In genomic region chr20:50095476-50096078, GRCh38 we compare ENCODE assay signal across 18 cellular contexts. TPM values are rescaled to one million over a fixed set of nuclear protein-coding genes. Genes with fewer than 3 reads are reported as not detected.
A peak's percentile ranks its signal among the peaks of the same experiment; 100 is the strongest.
DNase-seq lines count a peak whose midpoint lies in the region; ATAC-seq lines count a peak whose summit lies in the region.
"Had no signal": no experiment of that assay in that cellular context is flagged by ENCODE, and none has a peak within 500 bp of the region (broad histone marks: within the 10 kb centered on the region; RNA-seq: fewer than 3 reads in every experiment).

No MANE protein-coding gene starts in this region.

- H3K27ac Mint-ChIP-seq in activated T-cell treated with anti-CD3 and anti-CD28 coated beads, Interleukin-2, amount 50 U/mL, for 72 hours, result peak overlapping the region; percentile 47
- no peak overlapping the region for H3K27ac Mint-ChIP-seq in activated T-helper 17 cell treated with anti-CD3 and anti-CD28 coated beads, Interleukin-2, amount 50 U/mL, for 72 hours
- H3K27ac Mint-ChIP-seq in activated T-helper 1 cell treated with anti-CD3 and anti-CD28 coated beads, Interleukin-12 subunit alpha, Interleukin-12 subunit beta, Interleukin-2, Interleukin-4 antibody, amounts not matched to agents 30 ng/mL and 10 ng/mL and 1 ng/mL, durations not matched to agents 14 hours and 24 hours and 36 hours, result no peak overlapping the region
- H3K27ac Mint-ChIP-seq: activated naive CD8-positive, alpha-beta T cell treated with anti-CD3 and anti-CD28 coated beads, Interleukin-2, amount 50 U/mL, for 24 hours; B cell had no signal

- intact Hi-C loops in left ventricle myocardium superior (cut with micrococcal nuclease), result no loop called here
- intact Hi-C loops in activated T-helper 1 cell treated with anti-CD3 and anti-CD28 coated beads, Interleukin-12 subunit alpha, Interleukin-12 subunit beta, Interleukin-2, Interleukin-4 antibody, amounts not matched to agents 30 ng/mL and 10 ng/mL and 1 ng/mL, durations not matched to agents 14 hours and 24 hours and 36 hours (cut with micrococcal nuclease), result no loop called here

- peak; percentile 53 to 72 for ATAC-seq in activated T-cell treated with anti-CD3 and anti-CD28 coated beads, Interleukin-2, amount 50 U/mL, for 72 hours (replicated peaks in 1 of 2)
- no peak for ATAC-seq in activated T-cell treated with anti-CD3 and anti-CD28 coated beads, Interleukin-2, amount 50 U/mL, for 4 hours
- peak; percentile 14 for ATAC-seq in activated T-helper 17 cell treated with anti-CD3 and anti-CD28 coated beads, Interleukin-2, amount 50 U/mL, for 72 hours (replicated peaks)
- peak; percentile 44 for ATAC-seq in left ventricle myocardium superior
- ATAC-seq: activated naive CD8-positive, alpha-beta T cell treated with anti-CD3 and anti-CD28 coated beads, Interleukin-2, amount 50 U/mL, for 24 hours had no signal

- H3K4me3 Mint-ChIP-seq in activated T-cell treated with anti-CD3 and anti-CD28 coated beads, Interleukin-2, amount 50 U/mL, for 72 hours, result no peak overlapping the region
- H3K4me3 Mint-ChIP-seq in activated T-cell treated with anti-CD3 and anti-CD28 coated beads, Interleukin-2, amount 50 U/mL, for 4 hours, result no peak overlapping the region
- no peak overlapping the region for H3K4me3 Mint-ChIP-seq in activated T-helper 17 cell treated with anti-CD3 and anti-CD28 coated beads, Interleukin-2, amount 50 U/mL, for 72 hours
- H3K4me3 Mint-ChIP-seq in activated T-helper 1 cell treated with anti-CD3 and anti-CD28 coated beads, Interleukin-12 subunit alpha, Interleukin-12 subunit beta, Interleukin-2, Interleukin-4 antibody, amounts not matched to agents 30 ng/mL and 10 ng/mL and 1 ng/mL, durations not matched to agents 14 hours and 24 hours and 36 hours, result no peak overlapping the region
- H3K4me3 Mint-ChIP-seq: activated naive CD8-positive, alpha-beta T cell treated with anti-CD3 and anti-CD28 coated beads, Interleukin-2, amount 50 U/mL, for 24 hours; B cell had no signal

- DNase-seq in activated T-cell treated with anti-CD3 and anti-CD28 coated beads, Interleukin-2, amount 50 U/mL, for 72 hours, result no peak
- DNase-seq in activated T-cell treated with anti-CD3 and anti-CD28 coated beads, Interleukin-2, amount 50 U/mL, for 4 hours, result no peak
- peak; percentile 59 for DNase-seq in left ventricle myocardium superior
- DNase-seq in stimulated activated CD8-positive, alpha-beta memory T cell treated with anti-CD3 and anti-CD28 coated beads, Interleukin-4, amount 100 ng/mL, for 48 hours, result peak; percentile 20
- no peak for DNase-seq in activated T-helper 1 cell treated with anti-CD3 and anti-CD28 coated beads, Interleukin-12 subunit alpha, Interleukin-12 subunit beta, Interleukin-2, Interleukin-4 antibody, amounts not matched to agents 30 ng/mL and 10 ng/mL and 1 ng/mL, durations not matched to agents 14 hours and 24 hours and 36 hours (ENCODE audit: low spot score)
- DNase-seq in NCI-H2196 treated with DMSO at 0.1 percent for 48 hours (lab: John Stamatoyannopoulos, UW; ENCODE audit: unreplicated experiment), result no peak
- no peak for DNase-seq in stimulated activated CD4-positive, alpha-beta T cell treated with anti-CD3 and anti-CD28 coated beads, Interleukin-4, amount 100 ng/mL, for 1 hour
- DNase-seq: activated naive CD8-positive, alpha-beta T cell treated with anti-CD3 and anti-CD28 coated beads, Interleukin-2, amount 50 U/mL, for 24 hours; colonic mucosa; hippocampal formation; NCI-H1092; NCI-H2029; NCI-H226; NCI-H774; SHP77; spleen had no signal

- no peaks in the 10 kb centered on the region for H3K9me3 Mint-ChIP-seq in activated T-cell treated with anti-CD3 and anti-CD28 coated beads, Interleukin-2, amount 50 U/mL, for 72 hours
- H3K9me3 Mint-ChIP-seq in activated T-cell treated with anti-CD3 and anti-CD28 coated beads, Interleukin-2, amount 50 U/mL, for 4 hours, result no peaks in the 10 kb centered on the region
- H3K9me3 Mint-ChIP-seq in activated T-helper 17 cell treated with anti-CD3 and anti-CD28 coated beads, Interleukin-2, amount 50 U/mL, for 72 hours, result no peaks in the 10 kb centered on the region
- no peaks in the 10 kb centered on the region for H3K9me3 Mint-ChIP-seq in activated T-helper 1 cell treated with anti-CD3 and anti-CD28 coated beads, Interleukin-12 subunit alpha, Interleukin-12 subunit beta, Interleukin-2, Interleukin-4 antibody, amounts not matched to agents 30 ng/mL and 10 ng/mL and 1 ng/mL, durations not matched to agents 14 hours and 24 hours and 36 hours
- H3K9me3 Mint-ChIP-seq: activated naive CD8-positive, alpha-beta T cell treated with anti-CD3 and anti-CD28 coated beads, Interleukin-2, amount 50 U/mL, for 24 hours had no signal

- peaks cover 5 to 26% of the 10 kb centered on the region in 2 donors for H3K36me3 Mint-ChIP-seq in activated T-cell treated with anti-CD3 and anti-CD28 coated beads, Interleukin-2, amount 50 U/mL, for 72 hours (ENCODE audit: insufficient read depth in 2 of 2)
- peaks cover 22% of the 10 kb centered on the region for H3K36me3 Mint-ChIP-seq in activated T-cell treated with anti-CD3 and anti-CD28 coated beads, Interleukin-2, amount 50 U/mL, for 4 hours (ENCODE audit: insufficient read depth)
- peaks cover 77% of the 10 kb centered on the region for H3K36me3 Mint-ChIP-seq in activated T-helper 17 cell treated with anti-CD3 and anti-CD28 coated beads, Interleukin-2, amount 50 U/mL, for 72 hours (ENCODE audit: low read depth)
- peaks cover 38% of the 10 kb centered on the region for H3K36me3 Mint-ChIP-seq in activated T-helper 1 cell treated with anti-CD3 and anti-CD28 coated beads, Interleukin-12 subunit alpha, Interleukin-12 subunit beta, Interleukin-2, Interleukin-4 antibody, amounts not matched to agents 30 ng/mL and 10 ng/mL and 1 ng/mL, durations not matched to agents 14 hours and 24 hours and 36 hours (ENCODE audit: low read depth)

- H3K4me1 Mint-ChIP-seq in activated T-cell treated with anti-CD3 and anti-CD28 coated beads, Interleukin-2, amount 50 U/mL, for 72 hours (ENCODE audit: low read depth), result peaks cover 14% of the 10 kb centered on the region
- H3K4me1 Mint-ChIP-seq in activated T-cell treated with anti-CD3 and anti-CD28 coated beads, Interleukin-2, amount 50 U/mL, for 4 hours (ENCODE audit: low read depth), result peaks cover 25% of the 10 kb centered on the region
- peaks cover 16% of the 10 kb centered on the region for H3K4me1 Mint-ChIP-seq in activated T-helper 17 cell treated with anti-CD3 and anti-CD28 coated beads, Interleukin-2, amount 50 U/mL, for 72 hours
- peaks cover 20% of the 10 kb centered on the region for H3K4me1 Mint-ChIP-seq in activated T-helper 1 cell treated with anti-CD3 and anti-CD28 coated beads, Interleukin-12 subunit alpha, Interleukin-12 subunit beta, Interleukin-2, Interleukin-4 antibody, amounts not matched to agents 30 ng/mL and 10 ng/mL and 1 ng/mL, durations not matched to agents 14 hours and 24 hours and 36 hours (ENCODE audit: low read depth)

- H3K27me3 Mint-ChIP-seq in activated T-cell treated with anti-CD3 and anti-CD28 coated beads, Interleukin-2, amount 50 U/mL, for 72 hours (ENCODE audit: low read depth), result no peaks in the 10 kb centered on the region
- no peaks in the 10 kb centered on the region for H3K27me3 Mint-ChIP-seq in activated T-cell treated with anti-CD3 and anti-CD28 coated beads, Interleukin-2, amount 50 U/mL, for 4 hours (ENCODE audit: low read depth)
- no peaks in the 10 kb centered on the region for H3K27me3 Mint-ChIP-seq in activated T-helper 17 cell treated with anti-CD3 and anti-CD28 coated beads, Interleukin-2, amount 50 U/mL, for 72 hours
- H3K27me3 Mint-ChIP-seq in activated T-helper 1 cell treated with anti-CD3 and anti-CD28 coated beads, Interleukin-12 subunit alpha, Interleukin-12 subunit beta, Interleukin-2, Interleukin-4 antibody, amounts not matched to agents 30 ng/mL and 10 ng/mL and 1 ng/mL, durations not matched to agents 14 hours and 24 hours and 36 hours (ENCODE audit: insufficient read depth), result no peaks in the 10 kb centered on the region
- H3K27me3 Mint-ChIP-seq: activated naive CD8-positive, alpha-beta T cell treated with anti-CD3 and anti-CD28 coated beads, Interleukin-2, amount 50 U/mL, for 24 hours; B cell had no signal

RNA-seq across cellular contexts. Expression of gene UBE2V1, which starts 17.4 kb away (rescaled TPM):
- total RNA-seq in activated T-cell treated with anti-CD3 and anti-CD28 coated beads, Interleukin-2, amount 50 U/mL, for 72 hours, result 100 to 1,000 TPM; 150 to 176 TPM
- 100 to 1,000 TPM; 126 to 144 (median 139) TPM for total RNA-seq in activated T-cell treated with anti-CD3 and anti-CD28 coated beads, Interleukin-2, amount 50 U/mL, for 4 hours
- total RNA-seq in activated T-helper 17 cell treated with anti-CD3 and anti-CD28 coated beads, Interleukin-2, amount 50 U/mL, for 72 hours, result 100 to 1,000 TPM; 197 to 205 TPM
- total RNA-seq in left ventricle myocardium superior, result 92.6 TPM
- total RNA-seq in activated T-helper 1 cell treated with anti-CD3 and anti-CD28 coated beads, Interleukin-12 subunit alpha, Interleukin-12 subunit beta, Interleukin-2, Interleukin-4 antibody, amounts not matched to agents 30 ng/mL and 10 ng/mL and 1 ng/mL, durations not matched to agents 14 hours and 24 hours and 36 hours, result 166 and 170 TPM in 2 replicates

RNA-seq across cellular contexts. Expression of gene PEDS1, which starts 57.9 kb away (rescaled TPM):
- 10 to 100 TPM; 14.4 to 17.9 TPM for total RNA-seq in activated T-cell treated with anti-CD3 and anti-CD28 coated beads, Interleukin-2, amount 50 U/mL, for 72 hours
- total RNA-seq in activated T-cell treated with anti-CD3 and anti-CD28 coated beads, Interleukin-2, amount 50 U/mL, for 4 hours, result 10 to 100 TPM; 21.6 to 22.5 (median 21.9) TPM
- total RNA-seq in activated T-helper 17 cell treated with anti-CD3 and anti-CD28 coated beads, Interleukin-2, amount 50 U/mL, for 72 hours, result 10 to 100 TPM; 13.1 to 22.0 TPM
- 31.1 TPM for total RNA-seq in left ventricle myocardium superior
- total RNA-seq in activated T-helper 1 cell treated with anti-CD3 and anti-CD28 coated beads, Interleukin-12 subunit alpha, Interleukin-12 subunit beta, Interleukin-2, Interleukin-4 antibody, amounts not matched to agents 30 ng/mL and 10 ng/mL and 1 ng/mL, durations not matched to agents 14 hours and 24 hours and 36 hours, result 30.7 and 33.4 TPM in 2 replicates

Comparison
In these comparisons a context has a peak if more than half of its experiments do, and no peak if none do; other contexts are left out.
1. ATAC-seq: peak in activated T-cell treated with anti-CD3 and anti-CD28 coated beads, Interleukin-2, amount 50 U/mL, for 72 hours (2 of 2), activated T-helper 17 cell treated with anti-CD3 and anti-CD28 coated beads, Interleukin-2, amount 50 U/mL, for 72 hours (single experiment) and left ventricle myocardium superior (single experiment); none in activated T-cell treated with anti-CD3 and anti-CD28 coated beads, Interleukin-2, amount 50 U/mL, for 4 hours (0 of 2).
2. DNase-seq: peak in left ventricle myocardium superior (single experiment) and stimulated activated CD8-positive, alpha-beta memory T cell treated with anti-CD3 and anti-CD28 coated beads, Interleukin-4, amount 100 ng/mL, for 48 hours (single experiment); none in activated T-cell treated with anti-CD3 and anti-CD28 coated beads, Interleukin-2, amount 50 U/mL, for 72 hours (0 of 2), activated T-cell treated with anti-CD3 and anti-CD28 coated beads, Interleukin-2, amount 50 U/mL, for 4 hours (single experiment), activated T-helper 1 cell treated with anti-CD3 and anti-CD28 coated beads, Interleukin-12 subunit alpha, Interleukin-12 subunit beta, Interleukin-2, Interleukin-4 antibody, amounts not matched to agents 30 ng/mL and 10 ng/mL and 1 ng/mL, durations not matched to agents 14 hours and 24 hours and 36 hours (single experiment), NCI-H2196 treated with DMSO at 0.1 percent for 48 hours (single experiment) and stimulated activated CD4-positive, alpha-beta T cell treated with anti-CD3 and anti-CD28 coated beads, Interleukin-4, amount 100 ng/mL, for 1 hour (single experiment).